ENCODE assay signal across 8 cellular contexts in the genomic region with DNA sequence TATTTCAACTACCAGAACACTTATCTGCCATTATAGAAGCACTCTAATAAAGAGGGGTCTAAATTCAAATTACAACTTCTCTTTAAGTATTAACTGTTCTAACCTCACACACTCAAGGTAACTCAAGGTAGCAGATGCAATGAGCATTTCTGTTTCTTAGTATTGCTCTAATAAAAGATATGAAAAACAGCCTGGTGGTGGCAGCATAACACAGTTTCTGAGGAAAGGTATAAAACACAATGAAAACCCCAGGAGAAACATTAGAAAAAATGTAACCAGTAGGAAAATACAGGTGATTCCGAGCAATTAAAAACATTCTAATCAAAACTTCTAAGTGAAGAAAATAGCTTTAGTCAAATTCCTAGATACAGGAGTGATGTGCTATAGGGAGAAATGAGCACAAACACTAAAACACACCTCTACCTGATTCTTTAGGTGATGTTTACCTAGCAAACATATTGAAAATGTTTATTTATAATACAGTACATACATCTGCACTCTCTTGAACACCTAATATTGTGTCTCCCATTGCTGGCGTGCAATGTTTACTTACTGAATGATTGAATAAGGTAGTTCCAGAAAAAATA. TPM values are rescaled to one million over a fixed set of nuclear protein-coding genes. Genes with fewer than 3 reads are reported as not detected.
A peak's percentile ranks its signal among the peaks of the same experiment; 100 is the strongest.
DNase-seq lines count a peak whose midpoint lies in the region; ATAC-seq and TF ChIP-seq lines count a peak whose summit lies in the region.

No MANE protein-coding gene starts in this region.

- intact Hi-C loops in body of pancreas (cut with DNase I): no loop called here
- intact Hi-C loops in thyroid gland (cut with DNase I): no loop called here

- H3K27ac ChIP-seq in body of pancreas (no peak overlapping the region), liver (ENCODE audit: low read depth in 1 of 2, low read length in 2 of 2) (no peak overlapping the region), thyroid gland (no peak overlapping the region)

- TF ChIP-seq CTCF in body of pancreas (IDR thresholded peaks at IDR 0.05) (peak; percentile 9 to 69 (median 57)), liver (IDR thresholded peaks at IDR 0.05; ENCODE audit: low read depth, low read length, missing input control) (peak; percentile 51), thyroid gland (IDR thresholded peaks at IDR 0.05) (peak in 4 of 6 experiments; percentile 37 to 60 (median 58))

- H3K36me3 ChIP-seq in body of pancreas (replicated peaks in 1 of 2; ENCODE audit: insufficient read depth in 1 of 2, low read depth in 2 of 2) (no peaks in the 10 kb centered on the region), liver (ENCODE audit: control insufficient read depth in 4 of 4, insufficient read depth in 3 of 4, low read depth in 1 of 4, low read length in 3 of 4) (peaks cover 0 to 3% (median 2%) of the 10 kb centered on the region in 4 donors), thyroid gland (peaks cover 3 to 5% of the 10 kb centered on the region in 2 donors)

- no peaks in the 10 kb centered on the region for H3K9me3 ChIP-seq in body of pancreas
- H3K9me3 ChIP-seq in liver (ENCODE audit: control insufficient read depth in 4 of 4, low read length in 3 of 4): no peaks in the 10 kb centered on the region
- H3K9me3 ChIP-seq in thyroid gland: no peaks in the 10 kb centered on the region

- no peak overlapping the region for H3K9ac ChIP-seq in liver (ENCODE audit: low read depth in 1 of 2, low read length in 2 of 2)

- no peak overlapping the region for H3K4me3 ChIP-seq in body of pancreas
- no peak overlapping the region for H3K4me3 ChIP-seq in liver (ENCODE audit: low read depth in 1 of 3, low read length in 3 of 3)
- H3K4me3 ChIP-seq in thyroid gland (replicated peaks in 1 of 3): no peak overlapping the region

- peak; percentile 81 to 82 for TF ChIP-seq RAD21 in liver (IDR thresholded peaks at IDR 0.05)

- ATAC-seq in activated CD4-positive, CD25-positive, alpha-beta regulatory T cell treated with anti-CD3 and anti-CD28 coated beads, Interleukin-2, amount 50 U/mL, for 24 hours: no peak
- ATAC-seq in body of pancreas (no peak), GM21515 (IDR thresholded peaks at IDR 0.05; ENCODE audit: unreplicated experiment) (no peak)

- no peak for TF ChIP-seq POLR2A in body of pancreas (IDR thresholded peaks at IDR 0.05)
- TF ChIP-seq POLR2A in thyroid gland (IDR thresholded peaks at IDR 0.05): no peak

- H3K27me3 ChIP-seq in body of pancreas: no peaks in the 10 kb centered on the region
- H3K27me3 ChIP-seq in liver (ENCODE audit: control insufficient read depth in 4 of 4, insufficient read depth in 4 of 4, low read length in 3 of 4): no peaks in the 10 kb centered on the region
- H3K27me3 ChIP-seq in thyroid gland: no peaks in the 10 kb centered on the region

- DNase-seq in activated CD4-positive, CD25-positive, alpha-beta regulatory T cell (lab: John Stamatoyannopoulos, UW): peak in 3 of 4 experiments; percentile 3 to 13 (median 11)
- DNase-seq in LHCN-M2 (ENCODE audit: low read depth) (peak; percentile 42), RKO (ENCODE audit: low spot score) (peak; percentile 66), body of pancreas (peak; percentile 43 to 64 (median 58)), thyroid gland (peak; percentile 36 to 50)

- 10 to 19% methylated on average over 2 of the region's 2 CpGs for WGBS in body of pancreas, 2 donors
- WGBS in liver: 31% methylated on average over 2 of the region's 2 CpGs
- WGBS in thyroid gland, 2 donors: 31 to 37% methylated on average over 2 of the region's 2 CpGs

- peaks cover 31% of the 10 kb centered on the region for H3K4me1 ChIP-seq in body of pancreas
- H3K4me1 ChIP-seq in liver (ENCODE audit: control insufficient read depth in 4 of 4, insufficient read depth in 4 of 4, low read length in 3 of 4): peaks cover 3 to 26% (median 18%) of the 10 kb centered on the region in 4 donors
- H3K4me1 ChIP-seq in thyroid gland: peaks cover 14 to 15% of the 10 kb centered on the region in 2 donors

TF ChIP-seq in liver, 16 proteins besides CTCF, POLR2A, EP300 and RAD21:
- TF ChIP-seq, protein P1, sequence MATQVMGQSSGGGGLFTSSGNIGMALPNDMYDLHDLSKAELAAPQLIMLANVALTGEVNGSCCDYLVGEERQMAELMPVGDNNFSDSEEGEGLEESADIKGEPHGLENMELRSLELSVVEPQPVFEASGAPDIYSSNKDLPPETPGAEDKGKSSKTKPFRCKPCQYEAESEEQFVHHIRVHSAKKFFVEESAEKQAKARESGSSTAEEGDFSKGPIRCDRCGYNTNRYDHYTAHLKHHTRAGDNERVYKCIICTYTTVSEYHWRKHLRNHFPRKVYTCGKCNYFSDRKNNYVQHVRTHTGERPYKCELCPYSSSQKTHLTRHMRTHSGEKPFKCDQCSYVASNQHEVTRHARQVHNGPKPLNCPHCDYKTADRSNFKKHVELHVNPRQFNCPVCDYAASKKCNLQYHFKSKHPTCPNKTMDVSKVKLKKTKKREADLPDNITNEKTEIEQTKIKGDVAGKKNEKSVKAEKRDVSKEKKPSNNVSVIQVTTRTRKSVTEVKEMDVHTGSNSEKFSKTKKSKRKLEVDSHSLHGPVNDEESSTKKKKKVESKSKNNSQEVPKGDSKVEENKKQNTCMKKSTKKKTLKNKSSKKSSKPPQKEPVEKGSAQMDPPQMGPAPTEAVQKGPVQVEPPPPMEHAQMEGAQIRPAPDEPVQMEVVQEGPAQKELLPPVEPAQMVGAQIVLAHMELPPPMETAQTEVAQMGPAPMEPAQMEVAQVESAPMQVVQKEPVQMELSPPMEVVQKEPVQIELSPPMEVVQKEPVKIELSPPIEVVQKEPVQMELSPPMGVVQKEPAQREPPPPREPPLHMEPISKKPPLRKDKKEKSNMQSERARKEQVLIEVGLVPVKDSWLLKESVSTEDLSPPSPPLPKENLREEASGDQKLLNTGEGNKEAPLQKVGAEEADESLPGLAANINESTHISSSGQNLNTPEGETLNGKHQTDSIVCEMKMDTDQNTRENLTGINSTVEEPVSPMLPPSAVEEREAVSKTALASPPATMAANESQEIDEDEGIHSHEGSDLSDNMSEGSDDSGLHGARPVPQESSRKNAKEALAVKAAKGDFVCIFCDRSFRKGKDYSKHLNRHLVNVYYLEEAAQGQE (IDR thresholded peaks at IDR 0.05): no peak
- TF ChIP-seq RXRA (IDR thresholded peaks at IDR 0.05) (no peak), GABPA (IDR thresholded peaks at IDR 0.05 in 1 of 2, conservative IDR thresholded peaks at IDR 0.05 in 1 of 2) (no peak), SP1 (IDR thresholded peaks at IDR 0.05) (no peak)
- TF ChIP-seq, protein P2, sequence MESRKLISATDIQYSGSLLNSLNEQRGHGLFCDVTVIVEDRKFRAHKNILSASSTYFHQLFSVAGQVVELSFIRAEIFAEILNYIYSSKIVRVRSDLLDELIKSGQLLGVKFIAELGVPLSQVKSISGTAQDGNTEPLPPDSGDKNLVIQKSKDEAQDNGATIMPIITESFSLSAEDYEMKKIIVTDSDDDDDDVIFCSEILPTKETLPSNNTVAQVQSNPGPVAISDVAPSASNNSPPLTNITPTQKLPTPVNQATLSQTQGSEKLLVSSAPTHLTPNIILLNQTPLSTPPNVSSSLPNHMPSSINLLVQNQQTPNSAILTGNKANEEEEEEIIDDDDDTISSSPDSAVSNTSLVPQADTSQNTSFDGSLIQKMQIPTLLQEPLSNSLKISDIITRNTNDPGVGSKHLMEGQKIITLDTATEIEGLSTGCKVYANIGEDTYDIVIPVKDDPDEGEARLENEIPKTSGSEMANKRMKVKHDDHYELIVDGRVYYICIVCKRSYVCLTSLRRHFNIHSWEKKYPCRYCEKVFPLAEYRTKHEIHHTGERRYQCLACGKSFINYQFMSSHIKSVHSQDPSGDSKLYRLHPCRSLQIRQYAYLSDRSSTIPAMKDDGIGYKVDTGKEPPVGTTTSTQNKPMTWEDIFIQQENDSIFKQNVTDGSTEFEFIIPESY (IDR thresholded peaks at IDR 0.05): no peak

RNA-seq across cellular contexts. Expression of a gene that starts 3.5 kb away (rescaled TPM):
- total RNA-seq in LHCN-M2 (2014; rRNA removed): 52.1 and 56.4 TPM in 2 replicates
- polyA plus RNA-seq in LHCN-M2 (2012): 53.5 TPM
- 10 to 100 TPM; 29.7 to 46.2 TPM for total RNA-seq in body of pancreas
- 100 to 1,000 TPM in 1 of 2 donors, 10 to 100 TPM in 1; 38.8 to 103 TPM for total RNA-seq in liver
- 10 to 100 TPM; 18.7 to 19.6 TPM for polyA plus RNA-seq in liver
- total RNA-seq in thyroid gland: 10 to 100 TPM; 60.2 to 87.9 (median 69.1) TPM

Comparison
In these comparisons a context has a peak if more than half of its experiments do, and no peak if none do; other contexts are left out.
1. DNase-seq: peak in every context shown above with its lines; median percentile 66 in RKO; 58 in body of pancreas; 43 in thyroid gland; 42 in LHCN-M2; 11 in activated CD4-positive, CD25-positive, alpha-beta regulatory T cell.